Comparison of ENCODE assay signal across 15 cellular contexts in genomic region chr12:116529048-116529447, GRCh38. TPM values are rescaled to one million over a fixed set of nuclear protein-coding genes. Genes with fewer than 3 reads are reported as not detected.
A peak's percentile ranks its signal among the peaks of the same experiment; 100 is the strongest.
DNase-seq lines count a peak whose midpoint lies in the region; ATAC-seq and TF ChIP-seq lines count a peak whose summit lies in the region.
"Had no signal": no experiment of that assay in that cellular context is flagged by ENCODE, and none has a peak within 500 bp of the region (broad histone marks: within the 10 kb centered on the region; RNA-seq: fewer than 3 reads in every experiment).

No MANE protein-coding gene starts in this region.

- peak; percentile 54 for ATAC-seq in body of pancreas
- ATAC-seq in effector memory CD8-positive, alpha-beta T cell (replicated peaks) = no peak
- ATAC-seq: lower lobe of right lung had no signal

- 16 to 20% methylated on average over 8 of the region's 8 CpGs for WGBS in body of pancreas, 2 donors

- H3K36me3 Mint-ChIP-seq in activated T-cell treated with anti-CD3 and anti-CD28 coated beads, Interleukin-2, amount 50 U/mL, for 24 hours (ENCODE audit: low read depth) = no peaks in the 10 kb centered on the region
- no peaks in the 10 kb centered on the region for H3K36me3 Mint-ChIP-seq in effector memory CD8-positive, alpha-beta T cell (ENCODE audit: insufficient read depth)
- H3K36me3 Mint-ChIP-seq: activated CD4-positive, alpha-beta memory T cell treated with anti-CD3 and anti-CD28 coated beads for 36 hours had no signal

- H3K4me1 ChIP-seq in body of pancreas (peaks cover 52% of the 10 kb centered on the region), muscle layer of duodenum (ENCODE audit: control insufficient read depth in 1 of 2, insufficient read depth in 2 of 2, low read length in 2 of 2) (peaks cover 5 to 10% of the 10 kb centered on the region in 2 donors)

- H3K4me1 Mint-ChIP-seq in activated T-cell treated with anti-CD3 and anti-CD28 coated beads, Interleukin-2, amount 50 U/mL, for 24 hours (ENCODE audit: low read depth) = peaks cover 15% of the 10 kb centered on the region
- H3K4me1 Mint-ChIP-seq in effector memory CD8-positive, alpha-beta T cell (ENCODE audit: low read depth in 2 of 2) = peaks cover 10 to 16% of the 10 kb centered on the region in 2 donors

- H3K36me3 ChIP-seq in body of pancreas (replicated peaks in 1 of 2; ENCODE audit: insufficient read depth in 1 of 2, low read depth in 2 of 2) (no peaks in the 10 kb centered on the region), muscle layer of duodenum (ENCODE audit: control insufficient read depth in 1 of 2, insufficient read depth in 2 of 2, low read length in 2 of 2) (no peaks in the 10 kb centered on the region)
- H3K36me3 ChIP-seq: lower lobe of right lung had no signal

- H3K9me3 Mint-ChIP-seq in activated T-cell treated with anti-CD3 and anti-CD28 coated beads, Interleukin-2, amount 50 U/mL, for 24 hours = no peaks in the 10 kb centered on the region
- no peaks in the 10 kb centered on the region for H3K9me3 Mint-ChIP-seq in effector memory CD8-positive, alpha-beta T cell
- H3K9me3 Mint-ChIP-seq: activated CD4-positive, alpha-beta memory T cell treated with anti-CD3 and anti-CD28 coated beads for 36 hours had no signal

- H3K27ac ChIP-seq in body of pancreas = peak overlapping the region in 3 of 4 donors; percentile 26 to 40 (median 30)
- H3K27ac ChIP-seq in muscle layer of duodenum (ENCODE audit: low read length) = peak overlapping the region; percentile 29
- H3K27ac ChIP-seq: lower lobe of right lung, parathyroid adenoma had no signal

- H3K9me3 ChIP-seq in body of pancreas = no peaks in the 10 kb centered on the region
- no peaks in the 10 kb centered on the region for H3K9me3 ChIP-seq in muscle layer of duodenum (ENCODE audit: control insufficient read depth in 1 of 2, low read length in 2 of 2)
- H3K9me3 ChIP-seq: lower lobe of right lung had no signal

- TF ChIP-seq POLR2A in body of pancreas (IDR thresholded peaks at IDR 0.05) (no peak), erythroblast (IDR thresholded peaks at IDR 0.05; ENCODE audit: low read length) (no peak)

- intact Hi-C loops in body of pancreas (cut with DNase I) = no loop called here

- no peaks in the 10 kb centered on the region for H3K27me3 ChIP-seq in body of pancreas
- no peaks in the 10 kb centered on the region for H3K27me3 ChIP-seq in muscle layer of duodenum (ENCODE audit: low read depth, low read length)

- H3K27me3 Mint-ChIP-seq in activated T-cell treated with anti-CD3 and anti-CD28 coated beads, Interleukin-2, amount 50 U/mL, for 24 hours = peaks cover 12% of the 10 kb centered on the region
- H3K27me3 Mint-ChIP-seq in effector memory CD8-positive, alpha-beta T cell = peaks cover 53 to 61% of the 10 kb centered on the region in 2 donors

- H3K4me3 ChIP-seq in AG09309 (ENCODE audit: control insufficient read depth, low read depth, low read length) = no peak overlapping the region
- H3K4me3 ChIP-seq in body of pancreas = no peak overlapping the region
- no peak overlapping the region for H3K4me3 ChIP-seq in muscle layer of duodenum (ENCODE audit: low read depth in 1 of 2, low read length in 2 of 2)
- H3K4me3 ChIP-seq: lower lobe of right lung had no signal

- TF ChIP-seq CTCF in AG09309 (IDR thresholded peaks at IDR 0.05; ENCODE audit: control insufficient read depth, insufficient read depth, low read depth, low read length, missing control alignments) = no peak
- TF ChIP-seq CTCF in body of pancreas (IDR thresholded peaks at IDR 0.05) = no peak

- H3K4me3 Mint-ChIP-seq in activated T-cell treated with anti-CD3 and anti-CD28 coated beads, Interleukin-2, amount 50 U/mL, for 24 hours = no peak overlapping the region
- no peak overlapping the region for H3K4me3 Mint-ChIP-seq in effector memory CD8-positive, alpha-beta T cell
- H3K4me3 Mint-ChIP-seq: activated CD4-positive, alpha-beta memory T cell treated with anti-CD3 and anti-CD28 coated beads for 36 hours had no signal

- no peak overlapping the region for H3K27ac Mint-ChIP-seq in activated T-cell treated with anti-CD3 and anti-CD28 coated beads, Interleukin-2, amount 50 U/mL, for 24 hours
- no peak overlapping the region for H3K27ac Mint-ChIP-seq in effector memory CD8-positive, alpha-beta T cell
- H3K27ac Mint-ChIP-seq: activated CD4-positive, alpha-beta memory T cell treated with anti-CD3 and anti-CD28 coated beads for 36 hours had no signal

- DNase-seq in AG09309 (ENCODE audit: low read depth) (peak; percentile 82), LHCN-M2 (ENCODE audit: low read depth) (peak; percentile 45), body of pancreas (peak; percentile 53 to 75 (median 64)), iPS-NIHi11 (ENCODE audit: low spot score) (no peak), erythroblast (lab: John Stamatoyannopoulos, UW) (no peak)
- DNase-seq in activated T-cell treated with anti-CD3 and anti-CD28 coated beads, Interleukin-2, amount 50 U/mL, for 24 hours = no peak
- no peak for DNase-seq in effector memory CD8-positive, alpha-beta T cell
- DNase-seq: activated CD4-positive, alpha-beta memory T cell treated with anti-CD3 and anti-CD28 coated beads for 36 hours; C1 segment of cervical spinal cord; lower lobe of right lung; NCI-H524 treated with DMSO at 0.1 percent for 48 hours; stimulated activated CD4-positive, alpha-beta T cell treated with anti-CD3 and anti-CD28 coated beads, Interleukin-4, amount 100 ng/mL, for 4 hours; substantia nigra had no signal

RNA-seq across cellular contexts. Expression of gene MAP1LC3B2, which starts 30.1 kb away (rescaled TPM):
- total RNA-seq in LHCN-M2 (2014; rRNA removed) (0.52 TPM in 1 of 2 replicates, not detected in the other), body of pancreas (not detected)
- polyA plus RNA-seq in LHCN-M2 (2012) = 3.5 TPM

Comparison
In these comparisons a context has a peak if more than half of its experiments do, and no peak if none do; other contexts are left out.
1. DNase-seq: peak in AG09309 (single experiment), LHCN-M2 (single experiment) and body of pancreas (4 of 4); none in iPS-NIHi11 (single experiment), activated T-cell treated with anti-CD3 and anti-CD28 coated beads, Interleukin-2, amount 50 U/mL, for 24 hours (single experiment), erythroblast (0 of 2) and effector memory CD8-positive, alpha-beta T cell (0 of 3).